Comparison of ENCODE assay signal across 1 cellular context in the genomic region with DNA sequence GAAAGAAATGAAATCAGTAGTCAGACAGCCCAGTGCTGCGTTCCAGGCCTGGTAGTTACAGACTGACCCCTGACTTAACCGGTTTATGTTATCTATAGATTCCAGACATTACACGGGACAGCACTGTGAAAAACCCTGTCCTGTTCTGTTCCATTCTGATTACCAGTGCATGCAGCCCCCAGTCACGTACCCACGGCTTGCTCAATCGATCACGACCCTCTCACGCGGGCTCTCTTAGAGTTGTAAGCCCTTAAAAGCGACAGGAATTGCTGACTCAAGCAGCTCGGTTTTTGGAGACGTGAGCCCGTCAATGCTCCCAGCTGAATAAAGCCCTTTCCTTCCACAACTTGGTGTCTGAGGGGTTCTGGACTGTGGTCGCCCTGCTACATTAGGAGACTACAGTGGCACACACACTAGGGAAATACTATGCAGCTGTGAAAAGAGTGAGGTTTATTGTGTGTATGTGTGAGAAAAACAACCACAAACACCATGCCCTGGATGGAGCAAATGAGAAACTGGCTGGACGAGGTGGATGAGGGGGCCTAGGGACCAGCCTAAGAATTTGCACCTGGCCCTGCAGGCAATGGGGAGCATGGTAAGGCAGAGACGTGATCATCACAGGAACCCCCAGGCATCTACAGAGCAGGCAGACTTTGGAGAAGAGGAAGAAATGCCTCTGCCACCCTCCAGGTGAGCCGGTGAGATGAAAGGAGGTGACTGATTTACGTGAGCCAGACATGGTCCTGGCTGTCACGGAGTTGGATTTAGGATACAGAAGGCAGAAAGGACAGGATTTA.
TF ChIP-seq lines count a peak whose summit lies in the region.

No MANE protein-coding gene starts in this region.

TF ChIP-seq in K562, 482 proteins besides CTCF, POLR2A, EP300 and RAD21 (continued from another document and continues in another):
- TF ChIP-seq LARP7 (IDR thresholded peaks at IDR 0.05) (no peak), MEIS2 (IDR thresholded peaks at IDR 0.05; ENCODE audit: partially characterized antibody) (peak; percentile 55), HNRNPUL1 (IDR thresholded peaks at IDR 0.05; ENCODE audit: low read length) (no peak), ZNF41 (CRISPR knock-in tag; conservative IDR thresholded peaks at IDR 0.05) (no peak), MTA2 (IDR thresholded peaks at IDR 0.05; ENCODE audit: low read depth) (peak; percentile 93), HDAC2 (IDR thresholded peaks at IDR 0.05) (peak; percentile 96), PRMT5 (CRISPR knock-in tag; IDR thresholded peaks at IDR 0.05) (no peak), MYNN (IDR thresholded peaks at IDR 0.05) (peak; percentile 82; the same call in 1 of the 2 replicates), MYNN (CRISPR knock-in tag; IDR thresholded peaks at IDR 0.05) (no peak), NONO (IDR thresholded peaks at IDR 0.05; ENCODE audit: low read depth in 2 of 2, low read length in 1 of 2) (peak in 1 of 2 experiments; percentile 28; a peak in 1 of 4 replicates), ZNF197 (CRISPR knock-in tag; IDR thresholded peaks at IDR 0.05; ENCODE audit: low read depth) (peak; percentile 71; the same call in 1 of the 2 replicates), ZNF586 (CRISPR knock-in tag; conservative IDR thresholded peaks at IDR 0.05) (no peak), KAT8 (IDR thresholded peaks at IDR 0.05; ENCODE audit: low read depth) (no peak), CXXC5 (CRISPR knock-in tag; IDR thresholded peaks at IDR 0.05) (peak; percentile 97), ZBTB7A (IDR thresholded peaks at IDR 0.05; ENCODE audit: borderline replicate concordance, control insufficient read depth, low read depth, low read length) (peak; percentile 98), CHCHD3 (CRISPR knock-in tag; IDR thresholded peaks at IDR 0.05) (no peak), CBFB (CRISPR knock-in tag; IDR thresholded peaks at IDR 0.05) (no peak), TAL1 (IDR thresholded peaks at IDR 0.05) (peak; percentile 97), FOXP1 (CRISPR knock-in tag; IDR thresholded peaks at IDR 0.05) (no peak), MEF2D (tag; conservative IDR thresholded peaks at IDR 0.05; ENCODE audit: low read depth) (peak; percentile 36; the same call in 1 of the 2 replicates), ESRRA (IDR thresholded peaks at IDR 0.05; ENCODE audit: borderline replicate concordance, low read depth) (peak; percentile 47; the same call in 1 of the 2 replicates), SETDB1 (IDR thresholded peaks at IDR 0.05; ENCODE audit: low read length) (no peak), YY1 (IDR thresholded peaks at IDR 0.05; ENCODE audit: borderline replicate concordance in 1 of 3, control insufficient read depth in 1 of 3, extremely low read depth in 1 of 3, insufficient read depth in 3 of 3, insufficient read length in 1 of 3, insufficient replicate concordance in 2 of 3, low read depth in 1 of 3, low read length in 2 of 3) (no peak), PCBP2 (IDR thresholded peaks at IDR 0.05; ENCODE audit: low read depth, low read length, poor library complexity, severe bottlenecking) (no peak), SRF (CRISPR knock-in tag; IDR thresholded peaks at IDR 0.05) (0 out of 4 replicates have a peak, but pooled peaks of 1 of the 2 experiments have one; percentile 33), CC2D1A (IDR thresholded peaks at IDR 0.05) (peak; percentile 83; the same call in 1 of the 2 replicates), SPI1 (IDR thresholded peaks at IDR 0.05; ENCODE audit: borderline replicate concordance, low read depth, low read length) (no peak), ZNF124 (CRISPR knock-in tag; IDR thresholded peaks at IDR 0.05) (no peak), MCM3 (IDR thresholded peaks at IDR 0.05) (no peak), SMC3 (conservative IDR thresholded peaks at IDR 0.05; ENCODE audit: insufficient read depth, low read depth, low read length) (0 out of 2 replicates have a peak, but pooled peaks have one; percentile 10), TAF7 (tag; IDR thresholded peaks at IDR 0.05) (no peak), RBM25 (IDR thresholded peaks at IDR 0.05; ENCODE audit: low read depth, low read length, severe bottlenecking) (no peak)
- TF ChIP-seq, protein P1, sequence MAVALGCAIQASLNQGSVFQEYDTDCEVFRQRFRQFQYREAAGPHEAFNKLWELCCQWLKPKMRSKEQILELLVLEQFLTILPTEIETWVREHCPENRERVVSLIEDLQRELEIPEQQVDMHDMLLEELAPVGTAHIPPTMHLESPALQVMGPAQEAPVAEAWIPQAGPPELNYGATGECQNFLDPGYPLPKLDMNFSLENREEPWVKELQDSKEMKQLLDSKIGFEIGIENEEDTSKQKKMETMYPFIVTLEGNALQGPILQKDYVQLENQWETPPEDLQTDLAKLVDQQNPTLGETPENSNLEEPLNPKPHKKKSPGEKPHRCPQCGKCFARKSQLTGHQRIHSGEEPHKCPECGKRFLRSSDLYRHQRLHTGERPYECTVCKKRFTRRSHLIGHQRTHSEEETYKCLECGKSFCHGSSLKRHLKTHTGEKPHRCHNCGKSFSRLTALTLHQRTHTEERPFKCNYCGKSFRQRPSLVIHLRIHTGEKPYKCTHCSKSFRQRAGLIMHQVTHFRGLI (CRISPR knock-in tag; IDR thresholded peaks at IDR 0.05): no peak
- TF ChIP-seq, protein P2, sequence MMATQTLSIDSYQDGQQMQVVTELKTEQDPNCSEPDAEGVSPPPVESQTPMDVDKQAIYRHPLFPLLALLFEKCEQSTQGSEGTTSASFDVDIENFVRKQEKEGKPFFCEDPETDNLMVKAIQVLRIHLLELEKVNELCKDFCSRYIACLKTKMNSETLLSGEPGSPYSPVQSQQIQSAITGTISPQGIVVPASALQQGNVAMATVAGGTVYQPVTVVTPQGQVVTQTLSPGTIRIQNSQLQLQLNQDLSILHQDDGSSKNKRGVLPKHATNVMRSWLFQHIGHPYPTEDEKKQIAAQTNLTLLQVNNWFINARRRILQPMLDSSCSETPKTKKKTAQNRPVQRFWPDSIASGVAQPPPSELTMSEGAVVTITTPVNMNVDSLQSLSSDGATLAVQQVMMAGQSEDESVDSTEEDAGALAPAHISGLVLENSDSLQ (IDR thresholded peaks at IDR 0.05): peak; percentile 64
- TF ChIP-seq, protein P3, sequence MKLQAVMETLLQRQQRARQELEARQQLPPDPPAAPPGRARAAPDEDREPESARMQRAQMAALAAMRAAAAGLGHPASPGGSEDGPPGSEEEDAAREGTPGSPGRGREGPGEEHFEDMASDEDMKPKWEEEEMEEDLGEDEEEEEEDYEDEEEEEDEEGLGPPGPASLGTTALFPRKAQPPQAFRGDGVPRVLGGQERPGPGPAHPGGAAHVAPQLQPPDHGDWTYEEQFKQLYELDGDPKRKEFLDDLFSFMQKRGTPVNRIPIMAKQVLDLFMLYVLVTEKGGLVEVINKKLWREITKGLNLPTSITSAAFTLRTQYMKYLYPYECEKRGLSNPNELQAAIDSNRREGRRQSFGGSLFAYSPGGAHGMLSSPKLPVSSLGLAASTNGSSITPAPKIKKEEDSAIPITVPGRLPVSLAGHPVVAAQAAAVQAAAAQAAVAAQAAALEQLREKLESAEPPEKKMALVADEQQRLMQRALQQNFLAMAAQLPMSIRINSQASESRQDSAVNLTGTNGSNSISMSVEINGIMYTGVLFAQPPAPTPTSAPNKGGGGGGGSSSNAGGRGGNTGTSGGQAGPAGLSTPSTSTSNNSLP (IDR thresholded peaks at IDR 0.05; ENCODE audit: borderline replicate concordance, low read depth, low read length): no peak
- TF ChIP-seq, protein P4, sequence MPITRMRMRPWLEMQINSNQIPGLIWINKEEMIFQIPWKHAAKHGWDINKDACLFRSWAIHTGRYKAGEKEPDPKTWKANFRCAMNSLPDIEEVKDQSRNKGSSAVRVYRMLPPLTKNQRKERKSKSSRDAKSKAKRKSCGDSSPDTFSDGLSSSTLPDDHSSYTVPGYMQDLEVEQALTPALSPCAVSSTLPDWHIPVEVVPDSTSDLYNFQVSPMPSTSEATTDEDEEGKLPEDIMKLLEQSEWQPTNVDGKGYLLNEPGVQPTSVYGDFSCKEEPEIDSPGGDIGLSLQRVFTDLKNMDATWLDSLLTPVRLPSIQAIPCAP (CRISPR knock-in tag; IDR thresholded peaks at IDR 0.05; ENCODE audit: borderline replicate concordance): no peak
- TF ChIP-seq, protein P5, sequence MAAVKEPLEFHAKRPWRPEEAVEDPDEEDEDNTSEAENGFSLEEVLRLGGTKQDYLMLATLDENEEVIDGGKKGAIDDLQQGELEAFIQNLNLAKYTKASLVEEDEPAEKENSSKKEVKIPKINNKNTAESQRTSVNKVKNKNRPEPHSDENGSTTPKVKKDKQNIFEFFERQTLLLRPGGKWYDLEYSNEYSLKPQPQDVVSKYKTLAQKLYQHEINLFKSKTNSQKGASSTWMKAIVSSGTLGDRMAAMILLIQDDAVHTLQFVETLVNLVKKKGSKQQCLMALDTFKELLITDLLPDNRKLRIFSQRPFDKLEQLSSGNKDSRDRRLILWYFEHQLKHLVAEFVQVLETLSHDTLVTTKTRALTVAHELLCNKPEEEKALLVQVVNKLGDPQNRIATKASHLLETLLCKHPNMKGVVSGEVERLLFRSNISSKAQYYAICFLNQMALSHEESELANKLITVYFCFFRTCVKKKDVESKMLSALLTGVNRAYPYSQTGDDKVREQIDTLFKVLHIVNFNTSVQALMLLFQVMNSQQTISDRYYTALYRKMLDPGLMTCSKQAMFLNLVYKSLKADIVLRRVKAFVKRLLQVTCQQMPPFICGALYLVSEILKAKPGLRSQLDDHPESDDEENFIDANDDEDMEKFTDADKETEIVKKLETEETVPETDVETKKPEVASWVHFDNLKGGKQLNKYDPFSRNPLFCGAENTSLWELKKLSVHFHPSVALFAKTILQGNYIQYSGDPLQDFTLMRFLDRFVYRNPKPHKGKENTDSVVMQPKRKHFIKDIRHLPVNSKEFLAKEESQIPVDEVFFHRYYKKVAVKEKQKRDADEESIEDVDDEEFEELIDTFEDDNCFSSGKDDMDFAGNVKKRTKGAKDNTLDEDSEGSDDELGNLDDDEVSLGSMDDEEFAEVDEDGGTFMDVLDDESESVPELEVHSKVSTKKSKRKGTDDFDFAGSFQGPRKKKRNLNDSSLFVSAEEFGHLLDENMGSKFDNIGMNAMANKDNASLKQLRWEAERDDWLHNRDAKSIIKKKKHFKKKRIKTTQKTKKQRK (IDR thresholded peaks at IDR 0.05; ENCODE audit: borderline replicate concordance, low read depth, low read length): no peak
- TF ChIP-seq, protein P6, sequence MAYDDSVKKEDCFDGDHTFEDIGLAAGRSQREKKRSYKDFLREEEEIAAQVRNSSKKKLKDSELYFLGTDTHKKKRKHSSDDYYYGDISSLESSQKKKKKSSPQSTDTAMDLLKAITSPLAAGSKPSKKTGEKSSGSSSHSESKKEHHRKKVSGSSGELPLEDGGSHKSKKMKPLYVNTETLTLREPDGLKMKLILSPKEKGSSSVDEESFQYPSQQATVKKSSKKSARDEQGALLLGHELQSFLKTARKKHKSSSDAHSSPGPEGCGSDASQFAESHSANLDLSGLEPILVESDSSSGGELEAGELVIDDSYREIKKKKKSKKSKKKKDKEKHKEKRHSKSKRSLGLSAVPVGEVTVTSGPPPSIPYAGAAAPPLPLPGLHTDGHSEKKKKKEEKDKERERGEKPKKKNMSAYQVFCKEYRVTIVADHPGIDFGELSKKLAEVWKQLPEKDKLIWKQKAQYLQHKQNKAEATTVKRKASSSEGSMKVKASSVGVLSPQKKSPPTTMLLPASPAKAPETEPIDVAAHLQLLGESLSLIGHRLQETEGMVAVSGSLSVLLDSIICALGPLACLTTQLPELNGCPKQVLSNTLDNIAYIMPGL (CRISPR knock-in tag; IDR thresholded peaks at IDR 0.05): no peak
- TF ChIP-seq, protein P7, sequence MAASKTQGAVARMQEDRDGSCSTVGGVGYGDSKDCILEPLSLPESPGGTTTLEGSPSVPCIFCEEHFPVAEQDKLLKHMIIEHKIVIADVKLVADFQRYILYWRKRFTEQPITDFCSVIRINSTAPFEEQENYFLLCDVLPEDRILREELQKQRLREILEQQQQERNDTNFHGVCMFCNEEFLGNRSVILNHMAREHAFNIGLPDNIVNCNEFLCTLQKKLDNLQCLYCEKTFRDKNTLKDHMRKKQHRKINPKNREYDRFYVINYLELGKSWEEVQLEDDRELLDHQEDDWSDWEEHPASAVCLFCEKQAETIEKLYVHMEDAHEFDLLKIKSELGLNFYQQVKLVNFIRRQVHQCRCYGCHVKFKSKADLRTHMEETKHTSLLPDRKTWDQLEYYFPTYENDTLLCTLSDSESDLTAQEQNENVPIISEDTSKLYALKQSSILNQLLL (CRISPR knock-in tag; IDR thresholded peaks at IDR 0.05; ENCODE audit: borderline replicate concordance): no peak
- TF ChIP-seq, protein P8, sequence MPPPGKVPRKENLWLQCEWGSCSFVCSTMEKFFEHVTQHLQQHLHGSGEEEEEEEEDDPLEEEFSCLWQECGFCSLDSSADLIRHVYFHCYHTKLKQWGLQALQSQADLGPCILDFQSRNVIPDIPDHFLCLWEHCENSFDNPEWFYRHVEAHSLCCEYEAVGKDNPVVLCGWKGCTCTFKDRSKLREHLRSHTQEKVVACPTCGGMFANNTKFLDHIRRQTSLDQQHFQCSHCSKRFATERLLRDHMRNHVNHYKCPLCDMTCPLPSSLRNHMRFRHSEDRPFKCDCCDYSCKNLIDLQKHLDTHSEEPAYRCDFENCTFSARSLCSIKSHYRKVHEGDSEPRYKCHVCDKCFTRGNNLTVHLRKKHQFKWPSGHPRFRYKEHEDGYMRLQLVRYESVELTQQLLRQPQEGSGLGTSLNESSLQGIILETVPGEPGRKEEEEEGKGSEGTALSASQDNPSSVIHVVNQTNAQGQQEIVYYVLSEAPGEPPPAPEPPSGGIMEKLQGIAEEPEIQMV (tag; conservative IDR thresholded peaks at IDR 0.05; ENCODE audit: low read depth): no peak
- TF ChIP-seq, protein P9, sequence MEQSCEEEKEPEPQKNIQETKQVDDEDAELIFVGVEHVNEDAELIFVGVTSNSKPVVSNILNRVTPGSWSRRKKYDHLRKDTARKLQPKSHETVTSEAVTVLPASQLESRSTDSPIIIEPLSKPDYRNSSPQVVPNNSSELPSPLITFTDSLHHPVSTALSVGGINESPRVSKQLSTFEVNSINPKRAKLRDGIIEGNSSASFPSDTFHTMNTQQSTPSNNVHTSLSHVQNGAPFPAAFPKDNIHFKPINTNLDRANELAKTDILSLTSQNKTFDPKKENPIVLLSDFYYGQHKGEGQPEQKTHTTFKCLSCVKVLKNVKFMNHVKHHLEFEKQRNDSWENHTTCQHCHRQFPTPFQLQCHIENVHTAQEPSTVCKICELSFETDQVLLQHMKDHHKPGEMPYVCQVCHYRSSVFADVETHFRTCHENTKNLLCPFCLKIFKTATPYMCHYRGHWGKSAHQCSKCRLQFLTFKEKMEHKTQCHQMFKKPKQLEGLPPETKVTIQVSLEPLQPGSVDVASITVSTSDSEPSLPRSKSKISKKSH (CRISPR knock-in tag; IDR thresholded peaks at IDR 0.05): no peak
- TF ChIP-seq, protein P10, sequence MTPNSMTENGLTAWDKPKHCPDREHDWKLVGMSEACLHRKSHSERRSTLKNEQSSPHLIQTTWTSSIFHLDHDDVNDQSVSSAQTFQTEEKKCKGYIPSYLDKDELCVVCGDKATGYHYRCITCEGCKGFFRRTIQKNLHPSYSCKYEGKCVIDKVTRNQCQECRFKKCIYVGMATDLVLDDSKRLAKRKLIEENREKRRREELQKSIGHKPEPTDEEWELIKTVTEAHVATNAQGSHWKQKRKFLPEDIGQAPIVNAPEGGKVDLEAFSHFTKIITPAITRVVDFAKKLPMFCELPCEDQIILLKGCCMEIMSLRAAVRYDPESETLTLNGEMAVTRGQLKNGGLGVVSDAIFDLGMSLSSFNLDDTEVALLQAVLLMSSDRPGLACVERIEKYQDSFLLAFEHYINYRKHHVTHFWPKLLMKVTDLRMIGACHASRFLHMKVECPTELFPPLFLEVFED (CRISPR knock-in tag; conservative IDR thresholded peaks at IDR 0.05): no peak
